ENCODE assay signal across 19 cellular contexts in genomic region chr7:68014031-68014774, GRCh38.
"Had no signal": no experiment of that assay in that cellular context is flagged by ENCODE, and none has a peak within 500 bp of the region (broad histone marks: within the 10 kb centered on the region; RNA-seq: fewer than 3 reads in every experiment).

No MANE protein-coding gene starts in this region.

- H3K36me3 ChIP-seq: cardiac muscle cell, colonic mucosa, suprapubic skin, upper lobe of left lung had no signal

- H3K9me3 ChIP-seq: colonic mucosa, suprapubic skin, upper lobe of left lung had no signal

- H3K4me3 ChIP-seq: cardiac muscle cell, colonic mucosa, suprapubic skin, upper lobe of left lung had no signal

- H3K4me1 ChIP-seq: colonic mucosa, suprapubic skin, upper lobe of left lung had no signal

- ATAC-seq: left ventricle myocardium superior; natural killer cell treated with Interleukin-12 subunit alpha and Interleukin-12 subunit beta and Interleukin-15 and Interleukin-18, amount 100 ng/mL, for 72 hours; stimulated activated naive CD8-positive, alpha-beta T cell treated with anti-CD3 and anti-CD28 coated beads, Interleukin-15, Interleukin-2, amounts not matched to agents 100 U/mL and 50 U/mL, for 24 hours; WTC11 had no signal

- H3K4me3 Mint-ChIP-seq: activated CD4-positive, alpha-beta T cell treated with anti-CD3 and anti-CD28 coated beads, Interleukin-2, amount 10 ng/mL, durations not matched to agents 24 days and 14 days; activated naive CD4-positive, alpha-beta T cell treated with anti-CD3 and anti-CD28 coated beads, Interleukin-2, amount 10 ng/mL, durations not matched to agents 7 days and 5 days; natural killer cell treated with Interleukin-12 subunit alpha and Interleukin-12 subunit beta and Interleukin-15 and Interleukin-18, amount 100 ng/mL, for 72 hours; WTC11 had no signal

- H3K27ac ChIP-seq: cardiac muscle cell, colonic mucosa, suprapubic skin, upper lobe of left lung had no signal

- H3K4me1 Mint-ChIP-seq: activated CD4-positive, alpha-beta T cell treated with anti-CD3 and anti-CD28 coated beads, Interleukin-2, amount 10 ng/mL, durations not matched to agents 24 days and 14 days; activated naive CD4-positive, alpha-beta T cell treated with anti-CD3 and anti-CD28 coated beads, Interleukin-2, amount 10 ng/mL, durations not matched to agents 7 days and 5 days had no signal

- FAIRE-seq: endothelial cell of umbilical vein, frontal cortex, keratinocyte had no signal

- H3K36me3 Mint-ChIP-seq: activated naive CD4-positive, alpha-beta T cell treated with anti-CD3 and anti-CD28 coated beads, Interleukin-2, amount 10 ng/mL, durations not matched to agents 7 days and 5 days had no signal

- H3K27me3 Mint-ChIP-seq: activated CD4-positive, alpha-beta T cell treated with anti-CD3 and anti-CD28 coated beads, Interleukin-2, amount 10 ng/mL, durations not matched to agents 24 days and 14 days; activated naive CD4-positive, alpha-beta T cell treated with anti-CD3 and anti-CD28 coated beads, Interleukin-2, amount 10 ng/mL, durations not matched to agents 7 days and 5 days; natural killer cell treated with Interleukin-12 subunit alpha and Interleukin-12 subunit beta and Interleukin-15 and Interleukin-18, amount 100 ng/mL, for 72 hours had no signal

- H3K27ac Mint-ChIP-seq: activated CD4-positive, alpha-beta T cell treated with anti-CD3 and anti-CD28 coated beads, Interleukin-2, amount 10 ng/mL, durations not matched to agents 24 days and 14 days; activated naive CD4-positive, alpha-beta T cell treated with anti-CD3 and anti-CD28 coated beads, Interleukin-2, amount 10 ng/mL, durations not matched to agents 7 days and 5 days; activated T-helper 2 cell treated with anti-CD3 and anti-CD28 coated beads, Interferon-gamma antibody, Interleukin-2, Interleukin-4, amounts not matched to agents 10 μg/mL and 5 μg/mL and 100 μg/mL, durations not matched to agents 14 hours and 24 hours and 36 hours; natural killer cell treated with Interleukin-12 subunit alpha and Interleukin-12 subunit beta and Interleukin-15 and Interleukin-18, amount 100 ng/mL, for 72 hours; WTC11 had no signal

- DNase-seq: activated CD4-positive, alpha-beta T cell treated with anti-CD3 and anti-CD28 coated beads, Interleukin-2, amount 10 ng/mL, durations not matched to agents 24 days and 14 days; activated CD8-positive, alpha-beta memory T cell treated with anti-CD3 and anti-CD28 coated beads for 24 hours; activated naive CD4-positive, alpha-beta T cell treated with anti-CD3 and anti-CD28 coated beads, Interleukin-2, amount 10 ng/mL, durations not matched to agents 7 days and 5 days; colonic mucosa; left ventricle myocardium superior; mesenchymal stem cell; occipital lobe; stimulated activated CD4-positive, alpha-beta T cell treated with anti-CD3 and anti-CD28 coated beads, Interleukin-4, amount 100 ng/mL, for 1 hour; stimulated activated CD8-positive, alpha-beta memory T cell treated with anti-CD3 and anti-CD28 coated beads, Interleukin-4, amount 100 ng/mL, for 48 hours; stimulated activated naive CD8-positive, alpha-beta T cell treated with anti-CD3 and anti-CD28 coated beads, Interleukin-15, Interleukin-2, amounts not matched to agents 100 U/mL and 50 U/mL, for 24 hours had no signal

- H3K27me3 ChIP-seq: colonic mucosa, suprapubic skin, upper lobe of left lung had no signal
